Comparison of ENCODE assay signal across 1 cellular context in the genomic region with DNA sequence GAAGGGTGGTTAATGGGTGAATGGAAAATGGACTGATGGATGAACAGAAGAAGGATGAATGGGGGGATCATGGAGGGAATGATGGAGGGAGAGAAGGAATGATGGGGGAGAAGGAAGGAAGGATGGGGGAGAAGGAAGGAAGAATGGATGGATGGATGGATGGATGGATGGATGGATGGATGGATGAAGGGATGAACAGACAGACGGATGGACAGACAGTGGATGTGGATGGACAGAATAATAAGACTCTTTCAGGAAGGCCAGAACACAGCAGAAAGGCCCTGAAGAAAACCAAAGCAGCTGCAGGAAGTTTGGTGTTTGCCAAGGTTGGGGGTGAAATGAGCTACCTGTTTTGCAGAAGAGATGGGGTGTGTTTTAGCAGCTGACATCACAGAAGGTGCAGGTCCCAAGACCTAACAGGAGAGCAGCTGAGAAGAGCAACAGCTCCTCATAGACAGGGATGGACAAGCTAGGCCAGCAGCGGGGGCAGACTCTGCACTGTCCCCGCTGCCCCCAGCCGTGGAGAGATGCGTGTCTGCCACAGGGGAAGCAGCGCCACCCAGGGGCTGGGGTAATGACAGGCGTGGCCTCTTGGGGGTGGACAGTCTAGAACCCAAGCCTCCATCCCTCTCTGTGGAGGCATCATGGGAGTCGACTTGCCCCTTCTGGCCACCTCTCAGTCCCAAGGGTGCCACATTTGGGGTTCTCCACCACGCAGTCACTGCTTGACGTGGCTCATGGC.
TF ChIP-seq lines count a peak whose summit lies in the region.

No MANE protein-coding gene starts in this region.

TF ChIP-seq in H1, 55 proteins besides CTCF, POLR2A, EP300 and RAD21:
- no peak for TF ChIP-seq SIN3A (conservative IDR thresholded peaks at IDR 0.05 in 1 of 2, IDR thresholded peaks at IDR 0.05 in 1 of 2; ENCODE audit: low read depth in 1 of 2, low read length in 2 of 2)
- TF ChIP-seq SRF (IDR thresholded peaks at IDR 0.05; ENCODE audit: low read depth, low read length), result no peak
- no peak for TF ChIP-seq RNF2 (IDR thresholded peaks at IDR 0.05; ENCODE audit: borderline replicate concordance, low read depth, low read length, missing control alignments, poor library complexity, severe bottlenecking)
- TF ChIP-seq NRF1 (IDR thresholded peaks at IDR 0.05; ENCODE audit: low read depth, low read length), result no peak
- no peak for TF ChIP-seq ASH2L (IDR thresholded peaks at IDR 0.05; ENCODE audit: low read length)
- TF ChIP-seq CBX8 (IDR thresholded peaks at IDR 0.05; ENCODE audit: borderline replicate concordance, low read depth, low read length), result no peak
- no peak for TF ChIP-seq HDAC2 (IDR thresholded peaks at IDR 0.05; ENCODE audit: borderline replicate concordance in 1 of 2, low read depth in 2 of 2, low read length in 2 of 2)
- no peak for TF ChIP-seq NANOG (IDR thresholded peaks at IDR 0.05; ENCODE audit: insufficient read depth, low read depth, low read length, poor library complexity, severe bottlenecking)
- no peak for TF ChIP-seq JUN (IDR thresholded peaks at IDR 0.05; ENCODE audit: low read depth, low read length)
- no peak for TF ChIP-seq RBBP5 (IDR thresholded peaks at IDR 0.05; ENCODE audit: borderline replicate concordance, low read depth, low read length)
